21 cellular contexts compared by ENCODE assay signal in the genomic region with DNA sequence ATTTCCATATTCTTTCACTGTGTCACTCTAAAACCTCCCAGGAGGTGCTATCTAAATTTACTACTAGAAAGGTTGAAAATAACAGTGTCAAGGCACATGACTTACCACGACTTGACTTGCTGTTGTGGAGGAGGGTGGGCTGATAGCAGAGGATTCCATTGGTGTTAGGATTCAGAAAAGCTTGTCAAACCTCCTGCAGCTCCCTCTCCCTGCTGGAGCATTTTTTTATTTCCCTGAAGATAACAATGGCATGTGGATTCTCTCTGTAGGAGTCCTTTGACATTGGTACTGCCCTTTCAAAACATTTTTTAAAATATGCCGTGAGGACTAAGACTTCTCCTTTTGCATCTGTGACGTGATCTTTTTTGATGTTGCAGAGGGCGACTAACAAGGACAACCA.
"Had no signal": no experiment of that assay in that cellular context is flagged by ENCODE, and none has a peak within 500 bp of the region (broad histone marks: within the 10 kb centered on the region; RNA-seq: fewer than 3 reads in every experiment).

No MANE protein-coding gene starts in this region.

- H3K36me3 Mint-ChIP-seq: activated naive CD8-positive, alpha-beta T cell had no signal

- H3K27ac Mint-ChIP-seq: activated CD4-positive, alpha-beta memory T cell treated with anti-CD3 and anti-CD28 coated beads, Interleukin-2, amount 10 ng/mL, durations not matched to agents 7 days and 5 days; activated naive CD4-positive, alpha-beta T cell treated with anti-CD3 and anti-CD28 coated beads for 36 hours; activated naive CD8-positive, alpha-beta T cell; activated T-helper 17 cell treated with anti-CD3 and anti-CD28 coated beads, Interleukin-2, amount 50 U/mL, for 72 hours; T-helper 17 cell had no signal

- H3K4me2 ChIP-seq: PC-9 had no signal

- H3K4me3 Mint-ChIP-seq: activated CD4-positive, alpha-beta memory T cell treated with anti-CD3 and anti-CD28 coated beads, Interleukin-2, amount 10 ng/mL, durations not matched to agents 7 days and 5 days; activated naive CD4-positive, alpha-beta T cell treated with anti-CD3 and anti-CD28 coated beads for 36 hours; activated naive CD8-positive, alpha-beta T cell; activated T-helper 17 cell treated with anti-CD3 and anti-CD28 coated beads, Interleukin-2, amount 50 U/mL, for 72 hours; T-helper 17 cell had no signal

- H3K9me3 Mint-ChIP-seq: activated CD4-positive, alpha-beta memory T cell treated with anti-CD3 and anti-CD28 coated beads, Interleukin-2, amount 10 ng/mL, durations not matched to agents 7 days and 5 days had no signal

- H2AFZ ChIP-seq: PC-9 had no signal

- DNase-seq: activated CD4-positive, alpha-beta memory T cell treated with anti-CD3 and anti-CD28 coated beads, Interleukin-2, amount 10 ng/mL, durations not matched to agents 7 days and 5 days; activated CD4-positive, alpha-beta T cell treated with anti-CD3 and anti-CD28 coated beads, Interleukin-2, amount 50 U/mL, for 1 hour; activated CD4-positive, CD25-positive, alpha-beta regulatory T cell; activated gamma-delta T cell; activated naive CD4-positive, alpha-beta T cell treated with anti-CD3 and anti-CD28 coated beads for 36 hours; activated T-cell treated with anti-CD3 and anti-CD28 coated beads for 4 hours; activated T-cell treated with anti-CD3 and anti-CD28 coated beads, Interleukin-2, amount 50 U/mL, for 48 hours; KG1; NCI-H1092; NCI-H1417; NCI-H1694; NCI-H2029 treated with DMSO at 0.1 percent for 48 hours; NCI-H345; NCI-H510A; NCI-H526 treated with DMSO at 0.1 percent for 48 hours; PC-9; SIG-M5; T-helper 17 cell; T-helper 9 cell had no signal

- H3K4me1 Mint-ChIP-seq: activated CD4-positive, alpha-beta memory T cell treated with anti-CD3 and anti-CD28 coated beads, Interleukin-2, amount 10 ng/mL, durations not matched to agents 7 days and 5 days; activated T-helper 17 cell treated with anti-CD3 and anti-CD28 coated beads, Interleukin-2, amount 50 U/mL, for 72 hours; T-helper 17 cell had no signal

- H3K27me3 Mint-ChIP-seq: activated CD4-positive, alpha-beta memory T cell treated with anti-CD3 and anti-CD28 coated beads, Interleukin-2, amount 10 ng/mL, durations not matched to agents 7 days and 5 days; activated naive CD8-positive, alpha-beta T cell; activated T-helper 17 cell treated with anti-CD3 and anti-CD28 coated beads, Interleukin-2, amount 50 U/mL, for 72 hours; T-helper 17 cell had no signal

- H3K4me3 ChIP-seq: PC-9 had no signal

- H3K27ac ChIP-seq: PC-9 had no signal
